Comparison of ENCODE assay signal across 20 cellular contexts in the genomic region with DNA sequence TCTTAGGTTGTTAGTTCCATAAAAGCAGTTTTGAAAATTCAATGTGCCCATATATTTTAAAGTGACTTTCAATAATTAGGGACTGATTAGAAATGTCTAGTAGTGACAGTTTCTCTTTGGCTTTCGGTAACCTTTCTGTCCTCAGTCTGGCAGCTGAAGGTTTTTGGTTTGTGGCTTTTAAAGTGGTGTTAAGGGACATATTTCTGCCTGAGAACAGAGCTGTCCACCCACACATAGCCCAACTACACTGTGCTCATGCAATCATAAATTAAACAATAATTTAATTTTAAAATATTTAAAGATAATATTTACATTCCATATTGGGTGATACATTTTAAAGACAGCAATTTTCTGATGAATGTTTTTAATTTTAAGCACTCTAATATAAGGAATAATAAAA.
A peak's percentile ranks its signal among the peaks of the same experiment; 100 is the strongest.
DNase-seq lines count a peak whose midpoint lies in the region; ATAC-seq and TF ChIP-seq lines count a peak whose summit lies in the region.
"Had no signal": no experiment of that assay in that cellular context is flagged by ENCODE, and none has a peak within 500 bp of the region (broad histone marks: within the 10 kb centered on the region; RNA-seq: fewer than 3 reads in every experiment).

No MANE protein-coding gene starts in this region.

- no peaks in the 10 kb centered on the region for H3F3A ChIP-seq in MM.1S (ENCODE audit: insufficient read depth, low read length)

- DNase-seq in MM.1S = peak; percentile 22
- no peak for DNase-seq in chondrocyte (ENCODE audit: low spot score)
- no peak for DNase-seq in activated naive CD4-positive, alpha-beta T cell (lab: John Stamatoyannopoulos, UW)
- DNase-seq in stimulated activated CD4-positive, alpha-beta T cell treated with anti-CD3 and anti-CD28 coated beads, Interleukin-15, amount 100 ng/mL, for 24 hours = no peak
- no peak for DNase-seq in ascending aorta (ENCODE audit: low spot score in 2 of 2)
- DNase-seq: ACHN, AML-193, Kasumi-1, MG63, NCI-H1092, NCI-H1436 treated with DMSO at 0.1 percent for 48 hours, NCI-H2029, NCI-H345, NCI-H524 treated with DMSO at 0.1 percent for 48 hours had no signal

- H3K36me3 Mint-ChIP-seq in chondrocyte (ENCODE audit: low read depth) = peaks cover 4% of the 10 kb centered on the region
- H3K36me3 Mint-ChIP-seq: IgD-negative memory B cell had no signal

- H3K9me3 ChIP-seq in MM.1S (replicated peaks; ENCODE audit: insufficient read depth, low read length) (no peaks in the 10 kb centered on the region), ascending aorta (no peaks in the 10 kb centered on the region)
- H3K9me3 ChIP-seq: MG63 had no signal

- H4K20me1 ChIP-seq in MM.1S (ENCODE audit: insufficient read depth, low read length) = no peaks in the 10 kb centered on the region

- H3K4me2 ChIP-seq in MM.1S (ENCODE audit: low read depth, low read length) = no peak overlapping the region

- H3K9me3 Mint-ChIP-seq in chondrocyte (ENCODE audit: low read depth) = peaks cover 22% of the 10 kb centered on the region

- no peak overlapping the region for H3K9ac ChIP-seq in MM.1S (ENCODE audit: low read length)

- ATAC-seq in GM19372 (IDR thresholded peaks at IDR 0.05; ENCODE audit: low read depth, unreplicated experiment) (peak; percentile 70), HG03521 (IDR thresholded peaks at IDR 0.05; ENCODE audit: unreplicated experiment) (no peak)
- ATAC-seq: Panc1 had no signal

- H3K4me1 ChIP-seq in MM.1S (ENCODE audit: low read length) (no peaks in the 10 kb centered on the region), ascending aorta (no peaks in the 10 kb centered on the region)
- H3K4me1 ChIP-seq: SJSA1 had no signal

- peaks cover 44% of the 10 kb centered on the region for H3K4me1 Mint-ChIP-seq in chondrocyte (ENCODE audit: low read depth)
- H3K4me1 Mint-ChIP-seq: IgD-negative memory B cell had no signal

- H3K4me3 Mint-ChIP-seq in chondrocyte (ENCODE audit: unreplicated experiment) = no peak overlapping the region
- H3K4me3 Mint-ChIP-seq: IgD-negative memory B cell had no signal

- intact Hi-C loops in ascending aorta (cut with DNase I) = no loop called here

- no peaks in the 10 kb centered on the region for H3K79me2 ChIP-seq in MM.1S (ENCODE audit: low read length)

- H3K4me3 ChIP-seq in MM.1S (ENCODE audit: low read length) (no peak overlapping the region), ascending aorta (no peak overlapping the region)
- H3K4me3 ChIP-seq: MG63, SJSA1 had no signal

- H2AFZ ChIP-seq in MM.1S (ENCODE audit: low read length) = no peak overlapping the region

- H3K36me3 ChIP-seq in MM.1S (replicated peaks; ENCODE audit: insufficient read depth, low read length) (no peaks in the 10 kb centered on the region), ascending aorta (no peaks in the 10 kb centered on the region)
- H3K36me3 ChIP-seq: MG63, SJSA1 had no signal

- H3K27ac ChIP-seq in MM.1S (ENCODE audit: low read length) (no peak overlapping the region), ascending aorta (no peak overlapping the region)
- H3K27ac ChIP-seq: C4-2B, SJSA1 had no signal

- H3K27ac Mint-ChIP-seq in chondrocyte (ENCODE audit: unreplicated experiment) = peak overlapping the region; percentile 72
- H3K27ac Mint-ChIP-seq: IgD-negative memory B cell had no signal

- no peaks in the 10 kb centered on the region for H3K9me2 ChIP-seq in MM.1S (replicated peaks; ENCODE audit: insufficient read depth, low read length)

- H3K27me3 Mint-ChIP-seq in chondrocyte (ENCODE audit: low read depth) = no peaks in the 10 kb centered on the region
- H3K27me3 Mint-ChIP-seq: IgD-negative memory B cell had no signal

- no peaks in the 10 kb centered on the region for H3K27me3 ChIP-seq in MM.1S (replicated peaks; ENCODE audit: insufficient read depth, low read length)
- H3K27me3 ChIP-seq in ascending aorta = no peaks in the 10 kb centered on the region
- H3K27me3 ChIP-seq: MG63, SJSA1 had no signal

- TF ChIP-seq CTCF in MM.1S (IDR thresholded peaks at IDR 0.05; ENCODE audit: low read length) (no peak), chondrocyte (IDR thresholded peaks at IDR 0.05) (no peak), ascending aorta (IDR thresholded peaks at IDR 0.05) (no peak)
